In the genomic region with DNA sequence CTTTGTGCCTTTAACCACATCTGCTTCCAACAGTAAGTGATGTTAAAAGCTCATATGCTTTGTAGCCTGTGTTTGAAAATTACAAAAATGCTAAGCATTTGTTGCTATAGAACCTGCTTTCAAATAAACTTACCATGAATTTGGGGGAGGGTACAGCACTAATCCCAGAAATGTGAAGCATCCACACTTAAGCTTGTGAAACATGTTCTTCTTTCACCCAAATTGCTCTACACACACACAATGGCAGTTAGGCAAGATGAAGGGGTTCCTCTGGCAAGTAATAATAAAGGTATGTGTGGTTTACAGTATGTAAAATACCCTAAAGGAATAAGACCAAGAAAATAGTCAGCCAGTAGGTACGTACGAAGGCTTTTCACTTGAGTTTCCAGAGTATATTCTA, we compare ENCODE assay signal across 1 cellular context.
TF ChIP-seq lines count a peak whose summit lies in the region.

No MANE protein-coding gene starts in this region.

TF ChIP-seq in HepG2, 621 proteins besides CTCF, POLR2A, EP300 and RAD21:
- TF ChIP-seq, protein P1, sequence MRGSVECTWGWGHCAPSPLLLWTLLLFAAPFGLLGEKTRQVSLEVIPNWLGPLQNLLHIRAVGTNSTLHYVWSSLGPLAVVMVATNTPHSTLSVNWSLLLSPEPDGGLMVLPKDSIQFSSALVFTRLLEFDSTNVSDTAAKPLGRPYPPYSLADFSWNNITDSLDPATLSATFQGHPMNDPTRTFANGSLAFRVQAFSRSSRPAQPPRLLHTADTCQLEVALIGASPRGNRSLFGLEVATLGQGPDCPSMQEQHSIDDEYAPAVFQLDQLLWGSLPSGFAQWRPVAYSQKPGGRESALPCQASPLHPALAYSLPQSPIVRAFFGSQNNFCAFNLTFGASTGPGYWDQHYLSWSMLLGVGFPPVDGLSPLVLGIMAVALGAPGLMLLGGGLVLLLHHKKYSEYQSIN (CRISPR knock-in tag; IDR thresholded peaks at IDR 0.05; ENCODE audit: borderline replicate concordance) = no peak
- no peak for TF ChIP-seq POLR2AphosphoS2 (IDR thresholded peaks at IDR 0.05; ENCODE audit: low read depth, low read length)
- no peak for TF ChIP-seq ZSCAN12 (CRISPR knock-in tag; IDR thresholded peaks at IDR 0.05)
- TF ChIP-seq MAFF (IDR thresholded peaks at IDR 0.05; ENCODE audit: low read depth, low read length) = no peak
- TF ChIP-seq ZNF20 (CRISPR knock-in tag; IDR thresholded peaks at IDR 0.05) = no peak
